In the genomic region with DNA sequence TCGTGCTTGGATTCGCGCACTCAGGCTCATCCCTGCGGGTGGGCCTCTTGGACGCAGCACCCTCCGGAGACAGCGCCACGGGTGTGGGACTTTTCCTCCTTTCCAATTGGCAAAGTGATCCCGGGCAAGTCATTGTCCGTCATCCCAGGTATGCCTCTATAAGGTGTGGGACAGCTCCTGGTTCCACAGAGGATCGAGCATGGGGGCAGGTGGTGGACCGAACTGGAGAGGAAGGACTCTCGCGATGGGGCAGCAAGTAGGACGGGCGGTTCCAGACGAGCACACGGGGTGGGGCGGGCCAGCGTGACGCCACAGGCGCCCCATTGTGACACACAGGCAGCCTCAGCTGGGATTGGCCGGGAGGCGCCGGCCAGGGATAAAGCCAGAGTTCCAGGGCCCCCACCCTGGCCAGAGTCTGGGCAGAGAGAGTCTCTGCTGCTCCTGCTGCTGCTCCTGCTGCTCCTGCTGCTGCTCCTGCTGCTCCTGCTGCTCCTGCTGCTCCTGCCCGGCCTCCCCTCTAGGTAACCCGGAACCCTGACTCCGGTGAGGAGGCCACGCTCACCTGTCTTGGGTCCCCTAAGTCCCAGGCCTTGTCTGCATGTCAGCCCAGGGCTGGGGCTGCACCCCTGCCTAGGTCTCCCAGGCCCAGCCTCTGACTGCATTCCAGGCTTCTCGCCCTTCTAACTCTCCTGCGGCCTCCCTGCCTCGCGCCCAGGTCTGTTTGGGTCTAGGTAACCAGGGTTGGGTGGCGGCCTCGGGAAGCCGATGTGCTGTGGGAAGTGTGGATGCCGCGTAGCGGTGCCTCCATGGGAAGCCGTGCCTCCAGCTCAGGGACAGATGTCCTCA, we compare ENCODE assay signal across 17 cellular contexts.
"Had no signal": no experiment of that assay in that cellular context is flagged by ENCODE, and none has a peak within 500 bp of the region (broad histone marks: within the 10 kb centered on the region; RNA-seq: fewer than 3 reads in every experiment).

No MANE protein-coding gene starts in this region.

- FAIRE-seq: endothelial cell of umbilical vein, kidney, pancreas had no signal

- H3K27ac Mint-ChIP-seq: activated CD4-positive, alpha-beta memory T cell treated with anti-CD3 and anti-CD28 coated beads, Interleukin-2, amount 10 ng/mL, durations not matched to agents 7 days and 5 days; activated CD4-positive, alpha-beta T cell treated with anti-CD3 and anti-CD28 coated beads for 36 hours; activated T-cell treated with anti-CD3 and anti-CD28 coated beads, Interleukin-2, amount 50 U/mL, for 72 hours had no signal

- DNase-seq: activated CD4-positive, alpha-beta memory T cell treated with anti-CD3 and anti-CD28 coated beads, Interleukin-2, amount 10 ng/mL, durations not matched to agents 7 days and 5 days; activated CD4-positive, alpha-beta T cell treated with anti-CD3 and anti-CD28 coated beads for 36 hours; activated naive CD4-positive, alpha-beta T cell; activated T-cell treated with anti-CD3 and anti-CD28 coated beads, Interleukin-2, amount 50 U/mL, for 72 hours; colonic mucosa; foreskin melanocyte; heart left ventricle; kidney; left ventricle myocardium inferior; mesenchymal stem cell; T-helper 9 cell had no signal

- H3K4me3 ChIP-seq: cardiac muscle cell, colonic mucosa, heart left ventricle, left ventricle myocardium inferior, pancreas, skin epidermis, tibial nerve had no signal

- H3K9me3 Mint-ChIP-seq: activated CD4-positive, alpha-beta memory T cell treated with anti-CD3 and anti-CD28 coated beads, Interleukin-2, amount 10 ng/mL, durations not matched to agents 7 days and 5 days; activated T-cell treated with anti-CD3 and anti-CD28 coated beads, Interleukin-2, amount 50 U/mL, for 72 hours had no signal

- H3K36me3 ChIP-seq: cardiac muscle cell, colonic mucosa, heart left ventricle, left ventricle myocardium inferior, pancreas, tibial nerve had no signal

- H3K4me3 Mint-ChIP-seq: activated CD4-positive, alpha-beta memory T cell treated with anti-CD3 and anti-CD28 coated beads, Interleukin-2, amount 10 ng/mL, durations not matched to agents 7 days and 5 days; activated CD4-positive, alpha-beta T cell treated with anti-CD3 and anti-CD28 coated beads for 36 hours; activated T-cell treated with anti-CD3 and anti-CD28 coated beads, Interleukin-2, amount 50 U/mL, for 72 hours had no signal

- H3K27me3 ChIP-seq: cardiac muscle cell, colonic mucosa, heart left ventricle, pancreas, tibial nerve had no signal

- H3K9me3 ChIP-seq: colonic mucosa, heart left ventricle, left ventricle myocardium inferior, pancreas, tibial nerve had no signal

- H3K4me1 Mint-ChIP-seq: activated CD4-positive, alpha-beta memory T cell treated with anti-CD3 and anti-CD28 coated beads, Interleukin-2, amount 10 ng/mL, durations not matched to agents 7 days and 5 days; activated CD4-positive, alpha-beta T cell treated with anti-CD3 and anti-CD28 coated beads for 36 hours had no signal

- H3K27ac ChIP-seq: cardiac muscle cell, colonic mucosa, heart left ventricle, left ventricle myocardium inferior, pancreas, skin epidermis, tibial nerve, VCaP had no signal

- H3K4me1 ChIP-seq: colonic mucosa, heart left ventricle, left ventricle myocardium inferior, pancreas had no signal
